25 cellular contexts compared by ENCODE assay signal in genomic region chr1:89440911-89441310, GRCh38.
"Had no signal": no experiment of that assay in that cellular context is flagged by ENCODE, and none has a peak within 500 bp of the region (broad histone marks: within the 10 kb centered on the region; RNA-seq: fewer than 3 reads in every experiment).

No MANE protein-coding gene starts in this region.

- DNase-seq: activated B cell treated with CpG ODN at 0.5 μM for 24 hours; activated CD4-positive, alpha-beta memory T cell treated with anti-CD3 and anti-CD28 coated beads for 36 hours; activated CD4-positive, alpha-beta T cell treated with anti-CD3 and anti-CD28 coated beads for 4 hours; activated CD4-positive, alpha-beta T cell treated with anti-CD3 and anti-CD28 coated beads, Interleukin-2, amount 10 ng/mL, durations not matched to agents 24 days and 14 days; activated CD4-positive, alpha-beta T cell treated with anti-CD3 and anti-CD28 coated beads, Interleukin-2, amount 50 U/mL, for 1 hour; activated CD4-positive, alpha-beta T cell treated with anti-CD3 and anti-CD28 coated beads, Interleukin-2, amount 50 U/mL, for 4 hours; activated CD4-positive, CD25-positive, alpha-beta regulatory T cell treated with anti-CD3 and anti-CD28 coated beads, Interleukin-2, amount 50 U/mL, for 72 hours; activated CD8-positive, alpha-beta memory T cell treated with anti-CD3 and anti-CD28 coated beads, Interleukin-2, amount 50 U/mL, for 4 hours; activated CD8-positive, alpha-beta T cell treated with anti-CD3 and anti-CD28 coated beads for 36 hours; activated effector memory CD4-positive, alpha-beta T cell treated with Interleukin-2 at 50 U/mL for 16 hours; activated gamma-delta T cell; activated naive CD4-positive, alpha-beta T cell treated with anti-CD3 and anti-CD28 coated beads, Interleukin-2, amount 10 ng/mL, durations not matched to agents 7 days and 5 days; activated naive CD4-positive, alpha-beta T cell treated with Interleukin-2 at 50 U/mL for 16 hours; activated naive CD8-positive, alpha-beta T cell treated with anti-CD3 and anti-CD28 coated beads, Interleukin-2, amount 10 ng/mL, durations not matched to agents 7 days and 5 days; activated naive CD8-positive, alpha-beta T cell treated with anti-CD3 and anti-CD28 coated beads, Interleukin-2, amount 50 U/mL, for 24 hours; activated T-cell treated with anti-CD3 and anti-CD28 coated beads, Interleukin-2, amount 50 U/mL, for 24 hours; activated T-cell treated with anti-CD3 and anti-CD28 coated beads, Interleukin-2, amount 50 U/mL, for 48 hours; amygdala; aorta; body of pancreas; brain microvascular endothelial cell; central memory CD4-positive, alpha-beta T cell; T-helper 1 cell; T-helper 2 cell; T-helper 9 cell had no signal
